In genomic region chr6:4345543-4345942, GRCh38 we compare ENCODE assay signal across 15 cellular contexts.
"Had no signal": no experiment of that assay in that cellular context is flagged by ENCODE, and none has a peak within 500 bp of the region (broad histone marks: within the 10 kb centered on the region; RNA-seq: fewer than 3 reads in every experiment).

No MANE protein-coding gene starts in this region.

- H3K27ac ChIP-seq: brain microvascular endothelial cell, pancreas, stomach, testis had no signal

- H3K4me3 Mint-ChIP-seq: activated CD4-positive, alpha-beta T cell treated with anti-CD3 and anti-CD28 coated beads, Interleukin-2, amount 10 ng/mL, durations not matched to agents 7 days and 5 days; T-helper 2 cell treated with Interferon-gamma antibody and Interleukin-4, amounts not matched to agents 5 μg/mL and 100 μg/mL, for 36 hours had no signal

- DNase-seq: activated CD4-positive, alpha-beta T cell treated with anti-CD3 and anti-CD28 coated beads, Interleukin-2, amount 10 ng/mL, durations not matched to agents 7 days and 5 days; activated CD4-positive, CD25-positive, alpha-beta regulatory T cell; activated naive CD4-positive, alpha-beta T cell; activated T-cell treated with anti-CD3 and anti-CD28 coated beads for 4 hours; anterior cingulate cortex; brain microvascular endothelial cell; cerebellar nuclear complex; effector CD8-positive, alpha-beta T cell; foreskin fibroblast; pancreas; stimulated activated CD4-positive, alpha-beta T cell treated with anti-CD3 and anti-CD28 coated beads, Interleukin-12 subunit alpha, Interleukin-12 subunit beta, amount 100 ng/mL, for 4 hours; stimulated activated CD4-positive, alpha-beta T cell treated with anti-CD3 and anti-CD28 coated beads, Interleukin-2, amount 100 ng/mL, for 24 hours; stomach; testis had no signal

- H3K9me3 Mint-ChIP-seq: activated CD4-positive, alpha-beta T cell treated with anti-CD3 and anti-CD28 coated beads, Interleukin-2, amount 10 ng/mL, durations not matched to agents 7 days and 5 days; T-helper 2 cell treated with Interferon-gamma antibody and Interleukin-4, amounts not matched to agents 5 μg/mL and 100 μg/mL, for 36 hours had no signal

- H3K9me3 ChIP-seq: pancreas, stomach, testis had no signal

- H3K27me3 ChIP-seq: brain microvascular endothelial cell, pancreas, testis had no signal

- ATAC-seq: pancreas had no signal

- H3K4me3 ChIP-seq: pancreas, stomach, testis had no signal

- H3K27ac Mint-ChIP-seq: activated CD4-positive, alpha-beta T cell treated with anti-CD3 and anti-CD28 coated beads, Interleukin-2, amount 10 ng/mL, durations not matched to agents 7 days and 5 days; T-helper 2 cell treated with Interferon-gamma antibody and Interleukin-4, amounts not matched to agents 5 μg/mL and 100 μg/mL, for 36 hours had no signal

- H3K36me3 ChIP-seq: brain microvascular endothelial cell, pancreas, stomach had no signal

- H3K4me1 Mint-ChIP-seq: activated CD4-positive, alpha-beta T cell treated with anti-CD3 and anti-CD28 coated beads, Interleukin-2, amount 10 ng/mL, durations not matched to agents 7 days and 5 days had no signal

- H3K4me1 ChIP-seq: pancreas, testis had no signal
